In the genomic region with DNA sequence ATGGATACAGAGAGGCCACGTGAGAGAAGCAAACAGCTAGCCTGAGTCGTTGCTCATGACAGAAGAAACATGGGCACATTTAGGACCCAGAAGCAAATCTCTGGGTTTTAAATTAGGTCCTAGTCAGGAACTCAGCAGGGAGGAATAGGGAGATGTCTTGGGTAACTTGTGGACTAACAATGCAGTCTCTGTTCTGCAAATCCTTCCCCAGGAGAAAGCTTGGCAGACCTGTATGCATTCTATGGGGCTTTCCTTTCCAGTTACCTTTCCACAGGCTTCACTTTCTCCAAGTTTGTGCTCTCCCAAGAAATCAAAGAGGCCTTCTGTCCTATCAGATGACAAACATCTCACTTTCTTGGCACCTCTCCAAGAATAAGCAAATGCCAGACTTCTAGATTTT, we compare ENCODE assay signal across 1 cellular context.
TF ChIP-seq lines count a peak whose summit lies in the region.

No MANE protein-coding gene starts in this region.

TF ChIP-seq in H1, 55 proteins besides CTCF, POLR2A, EP300 and RAD21 (continued from another document):
- TF ChIP-seq CHD7 (IDR thresholded peaks at IDR 0.05; ENCODE audit: insufficient replicate concordance, low read length) (no peak), POU5F1 (IDR thresholded peaks at IDR 0.05; ENCODE audit: low read depth, low read length) (0 out of 2 replicates have a peak, but pooled peaks have one; percentile 7), CHD1 (IDR thresholded peaks at IDR 0.05; ENCODE audit: low read depth, low read length) (no peak), TEAD4 (IDR thresholded peaks at IDR 0.05; ENCODE audit: low read depth, low read length) (0 out of 2 replicates have a peak, but pooled peaks have one; percentile 48), YY1 (IDR thresholded peaks at IDR 0.05; ENCODE audit: low read depth, low read length) (no peak), CEBPB (IDR thresholded peaks at IDR 0.05; ENCODE audit: low read depth, low read length) (peak; percentile 34; the same call in 1 of the 2 replicates), KDM1A (IDR thresholded peaks at IDR 0.05; ENCODE audit: borderline replicate concordance, low read length) (peak; percentile 70; the same call in 1 of the 2 replicates), SP1 (IDR thresholded peaks at IDR 0.05; ENCODE audit: low read depth, low read length) (peak; percentile 77; the same call in 1 of the 2 replicates), SIRT6 (IDR thresholded peaks at IDR 0.05; ENCODE audit: low read length) (no peak), RNF2 (IDR thresholded peaks at IDR 0.05; ENCODE audit: borderline replicate concordance, low read depth, low read length, missing control alignments, poor library complexity, severe bottlenecking) (no peak), JUND (IDR thresholded peaks at IDR 0.05; ENCODE audit: low read length) (0 out of 2 replicates have a peak, but pooled peaks have one; percentile 4), HDAC2 (IDR thresholded peaks at IDR 0.05; ENCODE audit: borderline replicate concordance in 1 of 2, low read depth in 2 of 2, low read length in 2 of 2) (no peak), RFX5 (IDR thresholded peaks at IDR 0.05; ENCODE audit: borderline replicate concordance, low read depth, low read length) (no peak), SIN3A (conservative IDR thresholded peaks at IDR 0.05 in 1 of 2, IDR thresholded peaks at IDR 0.05 in 1 of 2; ENCODE audit: low read depth in 1 of 2, low read length in 2 of 2) (no peak), RBBP5 (IDR thresholded peaks at IDR 0.05; ENCODE audit: borderline replicate concordance, low read depth, low read length) (no peak), BACH1 (IDR thresholded peaks at IDR 0.05; ENCODE audit: low read length) (no peak), SP4 (IDR thresholded peaks at IDR 0.05; ENCODE audit: low read length) (no peak), JUN (IDR thresholded peaks at IDR 0.05; ENCODE audit: low read depth, low read length) (no peak), ZNF274 (IDR thresholded peaks at IDR 0.05; ENCODE audit: borderline replicate concordance, extremely low read depth, low read length) (no peak), RXRA (IDR thresholded peaks at IDR 0.05; ENCODE audit: insufficient read depth, low read depth, low read length) (no peak)
- TF ChIP-seq, protein P1, sequence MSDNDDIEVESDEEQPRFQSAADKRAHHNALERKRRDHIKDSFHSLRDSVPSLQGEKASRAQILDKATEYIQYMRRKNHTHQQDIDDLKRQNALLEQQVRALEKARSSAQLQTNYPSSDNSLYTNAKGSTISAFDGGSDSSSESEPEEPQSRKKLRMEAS (IDR thresholded peaks at IDR 0.05) = peak; percentile 50; the same call in 1 of the 2 replicates
- TF ChIP-seq, protein P2, sequence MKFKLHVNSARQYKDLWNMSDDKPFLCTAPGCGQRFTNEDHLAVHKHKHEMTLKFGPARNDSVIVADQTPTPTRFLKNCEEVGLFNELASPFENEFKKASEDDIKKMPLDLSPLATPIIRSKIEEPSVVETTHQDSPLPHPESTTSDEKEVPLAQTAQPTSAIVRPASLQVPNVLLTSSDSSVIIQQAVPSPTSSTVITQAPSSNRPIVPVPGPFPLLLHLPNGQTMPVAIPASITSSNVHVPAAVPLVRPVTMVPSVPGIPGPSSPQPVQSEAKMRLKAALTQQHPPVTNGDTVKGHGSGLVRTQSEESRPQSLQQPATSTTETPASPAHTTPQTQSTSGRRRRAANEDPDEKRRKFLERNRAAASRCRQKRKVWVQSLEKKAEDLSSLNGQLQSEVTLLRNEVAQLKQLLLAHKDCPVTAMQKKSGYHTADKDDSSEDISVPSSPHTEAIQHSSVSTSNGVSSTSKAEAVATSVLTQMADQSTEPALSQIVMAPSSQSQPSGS (IDR thresholded peaks at IDR 0.05; ENCODE audit: low read length) = no peak
